Comparison of ENCODE assay signal across 11 cellular contexts in the genomic region with DNA sequence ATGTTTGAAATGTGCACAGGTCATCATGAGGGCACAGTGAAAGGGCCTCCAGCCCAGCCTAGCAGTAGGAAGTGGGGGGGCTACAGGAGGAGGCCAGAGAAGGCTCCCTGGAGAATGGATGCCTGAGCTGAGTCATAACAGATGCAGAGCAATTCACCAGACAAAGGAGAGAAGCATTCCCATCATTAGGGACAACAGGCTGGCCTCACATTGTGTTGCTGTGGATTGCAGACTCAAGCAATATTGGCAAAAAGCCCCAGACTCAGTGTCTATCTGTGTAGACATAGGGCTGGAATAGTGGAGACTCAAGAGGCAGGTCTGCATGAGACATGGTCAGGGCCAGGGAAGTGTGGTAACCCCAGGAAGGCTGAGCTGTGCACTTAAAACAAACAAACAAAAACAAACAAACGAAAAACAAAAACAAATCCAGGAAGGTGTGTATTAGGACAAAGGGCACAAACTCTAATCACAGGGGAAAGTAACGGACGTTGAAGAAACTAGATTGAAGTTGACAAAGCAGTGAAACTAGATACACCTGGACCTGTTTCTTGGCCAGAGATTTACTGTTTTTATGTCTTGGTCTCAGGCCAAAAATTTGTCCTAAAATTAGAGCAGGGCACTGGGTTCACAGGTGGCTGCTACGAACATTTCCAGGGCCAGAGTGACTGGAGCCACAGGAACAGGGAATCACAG.
DNase-seq lines count a peak whose midpoint lies in the region; ATAC-seq and TF ChIP-seq lines count a peak whose summit lies in the region.
"Had no signal": no experiment of that assay in that cellular context is flagged by ENCODE, and none has a peak within 500 bp of the region (broad histone marks: within the 10 kb centered on the region; RNA-seq: fewer than 3 reads in every experiment).

No MANE protein-coding gene starts in this region.

- no peak for TF ChIP-seq CTCF in nephron (IDR thresholded peaks at IDR 0.05; ENCODE audit: unreplicated experiment in 3 of 3)
- no peak for TF ChIP-seq CTCF in omental fat pad (IDR thresholded peaks at IDR 0.05)
- TF ChIP-seq CTCF in GM10266 (IDR thresholded peaks at IDR 0.05; ENCODE audit: control insufficient read depth, insufficient read depth, low read depth, missing control alignments): no peak

- peaks cover 22% of the 10 kb centered on the region for H3K4me1 Mint-ChIP-seq in nephron
- H3K4me1 Mint-ChIP-seq: activated naive CD8-positive, alpha-beta T cell treated with anti-CD3 and anti-CD28 coated beads, Interleukin-2, amount 10 ng/mL, durations not matched to agents 7 days and 5 days had no signal

- no peaks in the 10 kb centered on the region for H3K9me3 Mint-ChIP-seq in nephron
- H3K9me3 Mint-ChIP-seq: activated naive CD8-positive, alpha-beta T cell treated with anti-CD3 and anti-CD28 coated beads, Interleukin-2, amount 10 ng/mL, durations not matched to agents 7 days and 5 days; CD8-positive, alpha-beta T cell; T-helper 1 cell treated with Interleukin-12 subunit alpha and Interleukin-12 subunit beta and Interleukin-4 antibody, amounts not matched to agents 30 μg/mL and 1 μg/mL, for 36 hours had no signal

- ATAC-seq in GM21825 (IDR thresholded peaks at IDR 0.05; ENCODE audit: unreplicated experiment) (no peak), omental fat pad (ENCODE audit: low FRiP score) (no peak)
- ATAC-seq: CD8-positive, alpha-beta T cell had no signal

- H3K27ac Mint-ChIP-seq in nephron: peak overlapping the region; percentile 59 to 91 (median 90)
- H3K27ac Mint-ChIP-seq: activated naive CD8-positive, alpha-beta T cell treated with anti-CD3 and anti-CD28 coated beads, Interleukin-2, amount 10 ng/mL, durations not matched to agents 7 days and 5 days; CD8-positive, alpha-beta T cell; T-helper 1 cell treated with Interleukin-12 subunit alpha and Interleukin-12 subunit beta and Interleukin-4 antibody, amounts not matched to agents 30 μg/mL and 1 μg/mL, for 36 hours had no signal

- DNase-seq in COLO829 (ENCODE audit: low spot score) (peak; percentile 66), NCI-H1092 (lab: John Stamatoyannopoulos, UW) (peak; percentile 35), dermis blood vessel endothelial cell (peak; percentile 58), omental fat pad (ENCODE audit: low spot score) (no peak), GM10266 (ENCODE audit: extremely low spot score) (no peak), NCI-H2227 (lab: John Stamatoyannopoulos, UW; ENCODE audit: unreplicated experiment) (no peak)
- DNase-seq: activated naive CD8-positive, alpha-beta T cell treated with anti-CD3 and anti-CD28 coated beads, Interleukin-2, amount 10 ng/mL, durations not matched to agents 7 days and 5 days; CD8-positive, alpha-beta T cell had no signal

- no peak overlapping the region for H3K4me3 Mint-ChIP-seq in nephron
- H3K4me3 Mint-ChIP-seq: activated naive CD8-positive, alpha-beta T cell treated with anti-CD3 and anti-CD28 coated beads, Interleukin-2, amount 10 ng/mL, durations not matched to agents 7 days and 5 days; CD8-positive, alpha-beta T cell; T-helper 1 cell treated with Interleukin-12 subunit alpha and Interleukin-12 subunit beta and Interleukin-4 antibody, amounts not matched to agents 30 μg/mL and 1 μg/mL, for 36 hours had no signal

- peaks cover 4% of the 10 kb centered on the region for H3K27me3 Mint-ChIP-seq in nephron (ENCODE audit: low read depth)

- no peaks in the 10 kb centered on the region for H3K36me3 Mint-ChIP-seq in nephron (ENCODE audit: low read depth)
- H3K36me3 Mint-ChIP-seq: activated naive CD8-positive, alpha-beta T cell treated with anti-CD3 and anti-CD28 coated beads, Interleukin-2, amount 10 ng/mL, durations not matched to agents 7 days and 5 days; CD8-positive, alpha-beta T cell had no signal

Comparison
In these comparisons a context has a peak if more than half of its experiments do, and no peak if none do; other contexts are left out.
1. DNase-seq: peak in COLO829 (single experiment), NCI-H1092 (single experiment) and dermis blood vessel endothelial cell (single experiment); none in omental fat pad (single experiment), GM10266 (single experiment) and NCI-H2227 (single experiment).